ENCODE assay signal across 11 cellular contexts in genomic region chr7:45196374-45196773, GRCh38. TPM values are rescaled to one million over a fixed set of nuclear protein-coding genes. Genes with fewer than 3 reads are reported as not detected.
DNase-seq lines count a peak whose midpoint lies in the region; ATAC-seq and TF ChIP-seq lines count a peak whose summit lies in the region.
"Had no signal": no experiment of that assay in that cellular context is flagged by ENCODE, and none has a peak within 500 bp of the region (broad histone marks: within the 10 kb centered on the region; RNA-seq: fewer than 3 reads in every experiment).

No MANE protein-coding gene starts in this region.

- no peak overlapping the region for H3K4me3 ChIP-seq in gastrocnemius medialis

- no peak overlapping the region for H3K27ac Mint-ChIP-seq in stimulated activated naive CD8-positive, alpha-beta T cell treated with anti-CD3 and anti-CD28 coated beads, Interleukin-15, amount 100 ng/mL, for 72 hours

- in situ Hi-C loops in gastrocnemius medialis (cut with MboI; ENCODE audit: low sequenced_read_pairs in 4 of 4) = no loop called here
- in situ Hi-C loops in G401 (cut with HindIII; ENCODE audit: low sequenced_read_pairs) = no loop called here

- peaks cover 7 to 15% of the 10 kb centered on the region in 2 donors for H3K9me3 Mint-ChIP-seq in stimulated activated naive CD8-positive, alpha-beta T cell treated with anti-CD3 and anti-CD28 coated beads, Interleukin-15, amount 100 ng/mL, for 72 hours

- H3K9me3 ChIP-seq in gastrocnemius medialis = no peaks in the 10 kb centered on the region

- no peak for TF ChIP-seq CTCF in gastrocnemius medialis (IDR thresholded peaks at IDR 0.05 in 4 of 5, conservative IDR thresholded peaks at IDR 0.05 in 1 of 5)

- H3K27me3 Mint-ChIP-seq in stimulated activated naive CD8-positive, alpha-beta T cell treated with anti-CD3 and anti-CD28 coated beads, Interleukin-15, amount 100 ng/mL, for 72 hours = peaks cover 42% of the 10 kb centered on the region

- H3K36me3 ChIP-seq in gastrocnemius medialis = no peaks in the 10 kb centered on the region
- H3K36me3 ChIP-seq: brain microvascular endothelial cell had no signal

- no peak overlapping the region for H3K27ac ChIP-seq in gastrocnemius medialis
- H3K27ac ChIP-seq: brain microvascular endothelial cell had no signal

- intact Hi-C loops in gastrocnemius medialis (cut with DNase I; ENCODE audit: low total_unique reads) = no loop called here

- peaks cover 73% of the 10 kb centered on the region for H3K4me1 Mint-ChIP-seq in stimulated activated naive CD8-positive, alpha-beta T cell treated with anti-CD3 and anti-CD28 coated beads, Interleukin-15, amount 100 ng/mL, for 72 hours

- H3K4me3 Mint-ChIP-seq in stimulated activated naive CD8-positive, alpha-beta T cell treated with anti-CD3 and anti-CD28 coated beads, Interleukin-15, amount 100 ng/mL, for 72 hours = peak overlapping the region; percentile 30 to 48

- peak; percentile 81 for ATAC-seq in HG02981 (IDR thresholded peaks at IDR 0.05; ENCODE audit: unreplicated experiment)
- ATAC-seq in stimulated activated naive CD8-positive, alpha-beta T cell treated with anti-CD3 and anti-CD28 coated beads, Interleukin-15, amount 100 ng/mL, for 72 hours = peak; percentile 99
- no peak for ATAC-seq in gastrocnemius medialis

- peak; percentile 61 for DNase-seq in activated naive CD4-positive, alpha-beta T cell treated with Interleukin-2 at 50 U/mL for 16 hours
- DNase-seq in activated naive CD4-positive, alpha-beta T cell (lab: John Stamatoyannopoulos, UW) = no peak
- DNase-seq in activated T-helper 9 cell treated with anti-CD3 and anti-CD28 coated beads, Interleukin-2, amount 50 U/mL, for 16 hours (ENCODE audit: low read depth) = peak; percentile 19
- peak; percentile 65 to 85 for DNase-seq in stimulated activated naive CD8-positive, alpha-beta T cell treated with anti-CD3 and anti-CD28 coated beads, Interleukin-15, amount 100 ng/mL, for 72 hours
- DNase-seq in kidney glomerular epithelial cell (lab: John Stamatoyannopoulos, UW) = no peak
- DNase-seq in gastrocnemius medialis = no peak
- no peak for DNase-seq in G401 (ENCODE audit: low spot score)
- DNase-seq: brain microvascular endothelial cell, NCI-H524 had no signal

- no peaks in the 10 kb centered on the region for H3K27me3 ChIP-seq in gastrocnemius medialis
- H3K27me3 ChIP-seq: brain microvascular endothelial cell had no signal

- H3K4me1 ChIP-seq in gastrocnemius medialis = no peaks in the 10 kb centered on the region

- TF ChIP-seq POLR2A in gastrocnemius medialis (IDR thresholded peaks at IDR 0.05) = no peak

RNA-seq across cellular contexts. Expression of gene RAMP3, which starts 38.8 kb away (rescaled TPM):
- 10 to 100 TPM in 3 of 4 donors, 1 to 10 TPM in 1; 9.6 to 39.3 (median 33.2) TPM for total RNA-seq in gastrocnemius medialis
- total RNA-seq in G401 (2014; rRNA removed; shearing (Covaris generic)) = not detected in 2 replicates
- total RNA-seq: fibroblast of villous mesenchyme had no signal

Comparison
In these comparisons a context has a peak if more than half of its experiments do, and no peak if none do; other contexts are left out.
1. DNase-seq: peak in activated naive CD4-positive, alpha-beta T cell treated with Interleukin-2 at 50 U/mL for 16 hours (single experiment), activated T-helper 9 cell treated with anti-CD3 and anti-CD28 coated beads, Interleukin-2, amount 50 U/mL, for 16 hours (single experiment) and stimulated activated naive CD8-positive, alpha-beta T cell treated with anti-CD3 and anti-CD28 coated beads, Interleukin-15, amount 100 ng/mL, for 72 hours (2 of 2); none in activated naive CD4-positive, alpha-beta T cell (0 of 4), kidney glomerular epithelial cell (single experiment), gastrocnemius medialis (0 of 2) and G401 (single experiment).
2. ATAC-seq: peak in HG02981 (single experiment) and stimulated activated naive CD8-positive, alpha-beta T cell treated with anti-CD3 and anti-CD28 coated beads, Interleukin-15, amount 100 ng/mL, for 72 hours (single experiment); none in gastrocnemius medialis (0 of 2).
3. RNA of gene RAMP3, which starts 38.8 kb away (total RNA-seq): 9.6 to 39.3 TPM in gastrocnemius medialis; not detected in G401; every median in the first group is over 10 times any median in the second.